23 cellular contexts compared by ENCODE assay signal in genomic region chr10:63672491-63672890, GRCh38.
A peak's percentile ranks its signal among the peaks of the same experiment; 100 is the strongest.
DNase-seq lines count a peak whose midpoint lies in the region; ATAC-seq, FAIRE-seq and TF ChIP-seq lines count a peak whose summit lies in the region.
"Had no signal": no experiment of that assay in that cellular context is flagged by ENCODE, and none has a peak within 500 bp of the region (broad histone marks: within the 10 kb centered on the region; RNA-seq: fewer than 3 reads in every experiment).

No MANE protein-coding gene starts in this region.

- no peak for DNase-seq in A673 (ENCODE audit: low spot score)
- no peak for DNase-seq in GM23338 (ENCODE audit: low spot score)
- peak; percentile 6 for DNase-seq in bronchial epithelial cell (ENCODE audit: low read depth)
- no peak for DNase-seq in mesothelial cell of epicardium (ENCODE audit: low spot score in 2 of 2, unreplicated experiment in 2 of 2)
- no peak for DNase-seq in activated T-cell treated with anti-CD3 and anti-CD28 coated beads, Interleukin-2, amount 50 U/mL, for 4 hours
- DNase-seq in tibial artery, result no peak
- DNase-seq in HT-29 (ENCODE audit: low spot score), result no peak
- DNase-seq: activated CD4-positive, alpha-beta T cell treated with anti-CD3 and anti-CD28 coated beads for 48 hours; activated CD8-positive, alpha-beta memory T cell treated with anti-CD3 and anti-CD28 coated beads, Interleukin-2, amount 50 U/mL, for 4 hours; activated effector memory CD4-positive, alpha-beta T cell treated with anti-CD3 and anti-CD28 coated beads, Interleukin-2, amount 50 U/mL, for 16 hours; CD8-positive, alpha-beta T cell; DMS79 treated with DMSO at 0.1 percent for 48 hours; effector CD4-positive, alpha-beta T cell; MM.1S; NCI-H187; nephron progenitor cell; RPMI8226; stimulated activated CD4-positive, alpha-beta T cell treated with anti-CD3 and anti-CD28 coated beads, Interleukin-12 subunit alpha, Interleukin-12 subunit beta, amount 100 ng/mL, for 4 hours had no signal

- no peak for TF ChIP-seq CTCF in A673 (conservative IDR thresholded peaks at IDR 0.05; ENCODE audit: low read depth, low read length)
- TF ChIP-seq CTCF in GM23338 (conservative IDR thresholded peaks at IDR 0.05; ENCODE audit: low read depth in 2 of 2), result no peak
- no peak for TF ChIP-seq CTCF in bronchial epithelial cell (IDR thresholded peaks at IDR 0.05; ENCODE audit: insufficient read depth, low read length, severe bottlenecking)
- no peak for TF ChIP-seq CTCF in mesothelial cell of epicardium (IDR thresholded peaks at IDR 0.05; ENCODE audit: unreplicated experiment)
- TF ChIP-seq CTCF in tibial artery (IDR thresholded peaks at IDR 0.05), result no peak

- POLR2A ChIA-PET in A673 (lab: Charles Lee; ENCODE audit: low non-redundant PET), result no interaction called here

- no TSS peak for BruUV-seq in A673 (replicated peaks; lab: Mats Ljungman, UMichigan)

- H2AFZ ChIP-seq in GM23338, result peak overlapping the region; percentile 86

- H3K4me1 ChIP-seq in A673 (ENCODE audit: insufficient read depth, low read length, poor library complexity, severe bottlenecking), result peaks cover 40% of the 10 kb centered on the region
- peaks cover 27% of the 10 kb centered on the region for H3K4me1 ChIP-seq in GM23338 (ENCODE audit: insufficient read depth)
- H3K4me1 ChIP-seq in tibial artery, result peaks cover 0 to 10% (median 5%) of the 10 kb centered on the region in 4 donors

- H3K36me3 ChIP-seq in A673 (ENCODE audit: insufficient read depth, low read length, poor library complexity, severe bottlenecking), result no peaks in the 10 kb centered on the region
- no peaks in the 10 kb centered on the region for H3K36me3 ChIP-seq in GM23338 (ENCODE audit: insufficient read depth)
- no peaks in the 10 kb centered on the region for H3K36me3 ChIP-seq in bronchial epithelial cell (ENCODE audit: control insufficient read depth, insufficient read depth, low read length)
- H3K36me3 ChIP-seq in tibial artery, result no peaks in the 10 kb centered on the region

- no peaks in the 10 kb centered on the region for H3K27me3 ChIP-seq in A673 (replicated peaks; ENCODE audit: insufficient read depth, low read depth, low read length, poor library complexity)
- H3K27me3 ChIP-seq in GM23338 (ENCODE audit: insufficient read depth), result no peaks in the 10 kb centered on the region
- no peaks in the 10 kb centered on the region for H3K27me3 ChIP-seq in bronchial epithelial cell (ENCODE audit: control insufficient read depth, insufficient read depth, low read length)
- H3K27me3 ChIP-seq in tibial artery, result no peaks in the 10 kb centered on the region

- H3K4me3 Mint-ChIP-seq in GM23338 (no peak overlapping the region), mesothelial cell of epicardium (no peak overlapping the region)
- no peak overlapping the region for H3K4me3 Mint-ChIP-seq in activated T-cell treated with anti-CD3 and anti-CD28 coated beads, Interleukin-2, amount 50 U/mL, for 4 hours
- H3K4me3 Mint-ChIP-seq: CD8-positive, alpha-beta T cell; central memory CD8-positive, alpha-beta T cell; nephron progenitor cell had no signal

- H3K27me3 Mint-ChIP-seq in GM23338 (ENCODE audit: insufficient read depth, low read depth, poor library complexity) (peaks cover 4% of the 10 kb centered on the region), mesothelial cell of epicardium (ENCODE audit: low read depth) (peaks cover 6% of the 10 kb centered on the region)
- peaks cover 6% of the 10 kb centered on the region for H3K27me3 Mint-ChIP-seq in activated T-cell treated with anti-CD3 and anti-CD28 coated beads, Interleukin-2, amount 50 U/mL, for 4 hours (ENCODE audit: low read depth)
- H3K27me3 Mint-ChIP-seq: central memory CD8-positive, alpha-beta T cell had no signal

- CTCF ChIA-PET in A673 (lab: Charles Lee), result no interaction called here

- H4K20me1 ChIP-seq in GM23338 (replicated peaks; ENCODE audit: insufficient read depth), result no peaks in the 10 kb centered on the region

- peak overlapping the region; percentile 65; the same call in 1 of the 2 replicates for H3K4me2 ChIP-seq in GM23338

- H3K79me2 ChIP-seq in GM23338 (replicated peaks; ENCODE audit: insufficient read depth), result no peaks in the 10 kb centered on the region

- FAIRE-seq in bronchial epithelial cell (lab: Jason Lieb, UNC), result no peak
- FAIRE-seq: islet of Langerhans, TTC549 had no signal

- H3F3A ChIP-seq in GM23338 (replicated peaks; ENCODE audit: low read depth), result no peaks in the 10 kb centered on the region; the same call in 1 of the 2 replicates

- H3K4me3 ChIP-seq in A673 (ENCODE audit: low read depth, low read length, poor library complexity, severe bottlenecking) (no peak overlapping the region), GM23338 (no peak overlapping the region), bronchial epithelial cell (ENCODE audit: low read depth, low read length) (no peak overlapping the region), tibial artery (no peak overlapping the region)

- H3K4me1 Mint-ChIP-seq in GM23338, result peaks cover 39% of the 10 kb centered on the region
- peaks cover 40% of the 10 kb centered on the region for H3K4me1 Mint-ChIP-seq in mesothelial cell of epicardium
- H3K4me1 Mint-ChIP-seq in activated T-cell treated with anti-CD3 and anti-CD28 coated beads, Interleukin-2, amount 50 U/mL, for 4 hours (ENCODE audit: low read depth), result peaks cover 1% of the 10 kb centered on the region
- H3K4me1 Mint-ChIP-seq: central memory CD8-positive, alpha-beta T cell had no signal

- no peaks in the 10 kb centered on the region for H3K36me3 Mint-ChIP-seq in GM23338 (ENCODE audit: low read depth)
- H3K36me3 Mint-ChIP-seq in mesothelial cell of epicardium, result no peaks in the 10 kb centered on the region
- H3K36me3 Mint-ChIP-seq in activated T-cell treated with anti-CD3 and anti-CD28 coated beads, Interleukin-2, amount 50 U/mL, for 4 hours (ENCODE audit: insufficient read depth), result no peaks in the 10 kb centered on the region
- H3K36me3 Mint-ChIP-seq: CD8-positive, alpha-beta T cell had no signal

- H3K27ac Mint-ChIP-seq in GM23338, result 0 out of 2 replicates have a peak overlapping the region, but pooled peaks have one; percentile 82
- peak overlapping the region; percentile 34 for H3K27ac Mint-ChIP-seq in mesothelial cell of epicardium
- H3K27ac Mint-ChIP-seq: CD8-positive, alpha-beta T cell; nephron progenitor cell; progenitor cell of endocrine pancreas had no signal

- H3K9me3 ChIP-seq in A673 (ENCODE audit: low read depth, low read length, poor library complexity, severe bottlenecking) (no peaks in the 10 kb centered on the region), tibial artery (no peaks in the 10 kb centered on the region)

- peak overlapping the region; percentile 65 for H3K27ac ChIP-seq in A673 (ENCODE audit: low read depth, low read length, poor library complexity, severe bottlenecking)
- 0 out of 2 replicates have a peak overlapping the region, but pooled peaks have one; percentile 93 for H3K27ac ChIP-seq in GM23338 (ENCODE audit: low read depth)
- H3K27ac ChIP-seq in tibial artery, result no peak overlapping the region

- intact Hi-C loops in A673 (cut with micrococcal nuclease; ENCODE audit: unreplicated experiment), result no loop called here
- intact Hi-C loops in tibial artery (cut with DNase I; ENCODE audit: low total_unique reads), result no loop called here

- H3K9me3 Mint-ChIP-seq in GM23338, result no peaks in the 10 kb centered on the region
- no peaks in the 10 kb centered on the region for H3K9me3 Mint-ChIP-seq in mesothelial cell of epicardium
- H3K9me3 Mint-ChIP-seq in activated T-cell treated with anti-CD3 and anti-CD28 coated beads, Interleukin-2, amount 50 U/mL, for 4 hours, result no peaks in the 10 kb centered on the region
- H3K9me3 Mint-ChIP-seq: CD8-positive, alpha-beta T cell; central memory CD8-positive, alpha-beta T cell; nephron progenitor cell had no signal

- H3K9me2 ChIP-seq in GM23338 (ENCODE audit: insufficient read depth), result no peaks in the 10 kb centered on the region

- ATAC-seq in GM23338 (no peak), GM21360 (IDR thresholded peaks at IDR 0.05; ENCODE audit: unreplicated experiment) (no peak)
- no peak for ATAC-seq in activated T-cell treated with anti-CD3 and anti-CD28 coated beads, Interleukin-2, amount 50 U/mL, for 4 hours
- ATAC-seq: CD8-positive, alpha-beta T cell had no signal

TF ChIP-seq in GM23338, 12 proteins besides CTCF, POLR2A, EP300 and RAD21 (continues in another document):
- TF ChIP-seq EZH2 (IDR thresholded peaks at IDR 0.05; ENCODE audit: low read depth, unreplicated experiment) (no peak), REST (IDR thresholded peaks at IDR 0.05; ENCODE audit: unreplicated experiment) (no peak), ZNF331 (CRISPR knock-in tag; IDR thresholded peaks at IDR 0.05; ENCODE audit: low read depth) (no peak), ETS1 (IDR thresholded peaks at IDR 0.05) (no peak)

Comparison
In these comparisons a context has a peak if more than half of its experiments do, and no peak if none do; other contexts are left out.
1. H3K27ac ChIP-seq: peak in A673 (single experiment) and GM23338 (single experiment); none in tibial artery (0 of 2).